In genomic region chr13:48400090-48400694, GRCh38 we compare ENCODE assay signal across 10 cellular contexts. TPM values are rescaled to one million over a fixed set of nuclear protein-coding genes. Genes with fewer than 3 reads are reported as not detected.
A peak's percentile ranks its signal among the peaks of the same experiment; 100 is the strongest.
DNase-seq lines count a peak whose midpoint lies in the region; ATAC-seq and TF ChIP-seq lines count a peak whose summit lies in the region.
"Had no signal": no experiment of that assay in that cellular context is flagged by ENCODE, and none has a peak within 500 bp of the region (broad histone marks: within the 10 kb centered on the region; RNA-seq: fewer than 3 reads in every experiment).

No MANE protein-coding gene starts in this region.

- H3K4me3 ChIP-seq in SU-DHL-6 (ENCODE audit: insufficient read depth, low read length, poor library complexity, severe bottlenecking) (no peak overlapping the region), esophagus squamous epithelium (no peak overlapping the region), skeletal muscle satellite cell (ENCODE audit: low read length) (no peak overlapping the region)

- H2AFZ ChIP-seq in SU-DHL-6 (ENCODE audit: low read depth, low read length, severe bottlenecking): no peak overlapping the region

- H3K27me3 ChIP-seq in SU-DHL-6 (ENCODE audit: low read length): no peaks in the 10 kb centered on the region
- no peaks in the 10 kb centered on the region for H3K27me3 ChIP-seq in esophagus squamous epithelium
- no peaks in the 10 kb centered on the region for H3K27me3 ChIP-seq in skeletal muscle satellite cell (ENCODE audit: control insufficient read depth, insufficient read depth, low read length)

- intact Hi-C loops in esophagus squamous epithelium (cut with DNase I): loop anchor here (10.0 kb wide), 1 partner anchor 175 kb away; no protein-coding TSS in a partner anchor

- TF ChIP-seq POLR2A in esophagus squamous epithelium (IDR thresholded peaks at IDR 0.05): no peak

- H3K9ac ChIP-seq in SU-DHL-6 (ENCODE audit: low read length) (peak overlapping the region; percentile 16), skeletal muscle satellite cell (ENCODE audit: low read depth, low read length) (peak overlapping the region; percentile 62)

- H3K27ac ChIP-seq in SU-DHL-6 (ENCODE audit: low read depth, low read length): peak overlapping the region; percentile 59
- peak overlapping the region; percentile 75 to 95 (median 83) for H3K27ac ChIP-seq in esophagus squamous epithelium

- H3K9me3 ChIP-seq in SU-DHL-6 (ENCODE audit: insufficient read depth, low read length) (no peaks in the 10 kb centered on the region), esophagus squamous epithelium (no peaks in the 10 kb centered on the region), skeletal muscle satellite cell (replicated peaks; ENCODE audit: low read length) (no peaks in the 10 kb centered on the region)

- WGBS in esophagus squamous epithelium, 2 donors: 31 to 46% methylated on average over 2 of the region's 2 CpGs

- no peak for ATAC-seq in HG03280 (IDR thresholded peaks at IDR 0.05; ENCODE audit: unreplicated experiment)

- H3K9me2 ChIP-seq in SU-DHL-6 (replicated peaks; ENCODE audit: insufficient read depth, low read length): no peaks in the 10 kb centered on the region

- H4K20me1 ChIP-seq in SU-DHL-6 (ENCODE audit: low read depth, low read length): no peaks in the 10 kb centered on the region

- H3K79me2 ChIP-seq in SU-DHL-6 (ENCODE audit: insufficient read depth, low read length): no peaks in the 10 kb centered on the region

- DNase-seq in EH (ENCODE audit: low read depth) (peak; percentile 28), esophagus squamous epithelium (lab: John Stamatoyannopoulos, UW) (no peak), HPDE6-E6E7 (ENCODE audit: extremely low spot score) (no peak)
- no peak for DNase-seq in stimulated activated CD4-positive, alpha-beta T cell treated with anti-CD3 and anti-CD28 coated beads, Interleukin-4, amount 100 ng/mL, for 1 hour
- DNase-seq in stimulated activated naive CD4-positive, alpha-beta T cell treated with Interleukin-2 at 50 U/mL for 16 hours (lab: John Stamatoyannopoulos, UW): no peak
- DNase-seq: activated CD8-positive, alpha-beta memory T cell treated with anti-CD3 and anti-CD28 coated beads, Interleukin-2, amount 50 U/mL, for 4 hours; NCI-H2081 treated with DMSO at 0.1 percent for 48 hours had no signal

- H3K36me3 ChIP-seq in SU-DHL-6 (ENCODE audit: low read length) (no peaks in the 10 kb centered on the region), esophagus squamous epithelium (peaks cover 0 to 1% (median 0%) of the 10 kb centered on the region in 3 donors), skeletal muscle satellite cell (ENCODE audit: insufficient read depth, low read length) (no peaks in the 10 kb centered on the region)

- peaks cover 5% of the 10 kb centered on the region; the same call in 1 of the 2 replicates for H3F3A ChIP-seq in SU-DHL-6 (ENCODE audit: insufficient read depth)

- H3K4me1 ChIP-seq in esophagus squamous epithelium (peaks cover 10 to 76% (median 46%) of the 10 kb centered on the region in 3 donors), skeletal muscle satellite cell (ENCODE audit: control insufficient read depth, insufficient read depth, low read length) (peaks cover 49% of the 10 kb centered on the region)

- H3K4me2 ChIP-seq in SU-DHL-6 (ENCODE audit: low read depth, low read length, poor library complexity, severe bottlenecking): peak overlapping the region; percentile 38
- peak overlapping the region; percentile 62 for H3K4me2 ChIP-seq in skeletal muscle satellite cell (ENCODE audit: low read length)

- no peak for TF ChIP-seq CTCF in SU-DHL-6 (IDR thresholded peaks at IDR 0.05; ENCODE audit: insufficient read depth, low read length, poor library complexity, severe bottlenecking)
- no peak for TF ChIP-seq CTCF in esophagus squamous epithelium (IDR thresholded peaks at IDR 0.05)

RNA-seq across cellular contexts. Expression of gene LPAR6, which starts 12.7 kb away (rescaled TPM):
- total RNA-seq in esophagus squamous epithelium: 100 to 1,000 TPM in 1 of 4 donors, 10 to 100 TPM in 3; 50.6 to 102 (median 82.2) TPM
- 4.1 and 5.9 TPM in 2 replicates for total RNA-seq in skeletal muscle satellite cell (2012; rRNA removed)
